ENCODE assay signal across 8 cellular contexts in the genomic region with DNA sequence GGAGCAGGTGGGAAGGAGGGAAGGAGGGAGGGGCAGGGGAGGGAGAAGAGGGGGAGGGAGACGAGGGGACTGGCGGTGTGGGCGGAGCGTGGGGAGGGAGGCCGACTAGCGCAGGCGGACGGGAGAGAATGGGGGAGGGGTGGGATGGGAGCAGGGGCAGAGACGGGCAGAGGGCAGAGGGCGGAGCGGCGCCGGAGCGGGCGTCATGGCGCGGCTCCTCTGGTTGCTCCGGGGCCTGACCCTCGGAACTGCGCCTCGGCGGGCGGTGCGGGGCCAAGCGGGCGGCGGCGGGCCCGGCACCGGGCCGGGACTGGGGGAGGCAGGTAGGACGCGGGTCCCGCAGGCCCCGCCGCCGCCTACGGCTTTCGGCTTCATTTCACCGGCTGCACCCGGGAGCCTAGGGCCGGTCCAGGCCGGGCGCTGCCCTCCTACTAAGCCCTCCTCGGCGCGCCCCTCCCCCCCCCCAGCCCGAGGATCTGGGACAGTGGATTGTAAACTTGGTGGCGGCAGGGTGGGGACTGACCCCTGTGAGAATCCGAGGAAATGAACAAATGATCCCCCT. TPM values are rescaled to one million over a fixed set of nuclear protein-coding genes. Genes with fewer than 3 reads are reported as not detected.
A peak's percentile ranks its signal among the peaks of the same experiment; 100 is the strongest.
DNase-seq lines count a peak whose midpoint lies in the region; ATAC-seq and TF ChIP-seq lines count a peak whose summit lies in the region.

A gene (plus strand): TSS at position 176 of the 562 bp plus-strand sequence. CDS start 30 bp downstream, at position 206.

- H3K4me1 Mint-ChIP-seq in activated CD4-positive, alpha-beta T cell treated with anti-CD3 and anti-CD28 coated beads for 36 hours: peaks cover 39% of the 10 kb centered on the region

- peaks cover 3% of the 10 kb centered on the region for H3K27me3 ChIP-seq in AG04450 (ENCODE audit: control insufficient read depth, insufficient read depth, low read length)
- no peaks in the 10 kb centered on the region for H3K27me3 ChIP-seq in layer of hippocampus (ENCODE audit: control insufficient read depth, insufficient read depth, low read length)

- peak within 1 kb of the TSS; percentile 72 for H3K4me3 ChIP-seq in AG04450 (ENCODE audit: low read depth, low read length)

- H3K27ac Mint-ChIP-seq in activated CD4-positive, alpha-beta T cell treated with anti-CD3 and anti-CD28 coated beads for 36 hours: peak within 1 kb of the TSS; percentile 92

- peak within 1 kb of the TSS; percentile 95 for H3K4me3 Mint-ChIP-seq in activated CD4-positive, alpha-beta T cell treated with anti-CD3 and anti-CD28 coated beads for 36 hours

- peaks cover 9% of the 10 kb centered on the region for H3K9me3 Mint-ChIP-seq in activated CD4-positive, alpha-beta T cell treated with anti-CD3 and anti-CD28 coated beads for 36 hours (ENCODE audit: low read depth)

- intact Hi-C loops in activated CD4-positive, alpha-beta T cell treated with anti-CD3 and anti-CD28 coated beads for 36 hours (cut with DNase I, micrococcal nuclease): loop anchor here (1.0 to 10.0 kb wide), 11 partner anchors 344 to 1601 kb away; a partner anchor contains a TSS

- CTCF ChIA-PET in AG04450 (lab: Charles Lee): no interaction called here
- CTCF ChIA-PET in activated CD4-positive, alpha-beta T cell treated with anti-CD3 and anti-CD28 coated beads for 36 hours (lab: Charles Lee): no interaction called here

- no peak for TF ChIP-seq CTCF in AG04450 (IDR thresholded peaks at IDR 0.05; ENCODE audit: low read depth, low read length)

- H3K9me3 ChIP-seq in AG04450 (ENCODE audit: control insufficient read depth, insufficient read depth, low read length): no peaks in the 10 kb centered on the region

- H3K36me3 Mint-ChIP-seq in activated CD4-positive, alpha-beta T cell treated with anti-CD3 and anti-CD28 coated beads for 36 hours (ENCODE audit: low read depth): peaks cover 5% of the 10 kb centered on the region

- POLR2A ChIA-PET in AG04450 (lab: Yijun Ruan, JAX): no interaction called here
- POLR2A ChIA-PET in activated CD4-positive, alpha-beta T cell treated with anti-CD3 and anti-CD28 coated beads for 36 hours (lab: Charles Lee): no interaction called here

- ATAC-seq in GM18867 (IDR thresholded peaks at IDR 0.05; ENCODE audit: unreplicated experiment) (peak; percentile 80), HG03097 (IDR thresholded peaks at IDR 0.05; ENCODE audit: low FRiP score, unreplicated experiment) (peak; percentile 78)
- peak; percentile 58 for ATAC-seq in activated CD4-positive, alpha-beta T cell treated with anti-CD3 and anti-CD28 coated beads for 36 hours

- H3K27ac ChIP-seq in AG04450 (ENCODE audit: low read depth, low read length) (peak within 1 kb of the TSS; percentile 42), cingulate gyrus (ENCODE audit: low read depth, low read length) (peak within 1 kb of the TSS; percentile 76), layer of hippocampus (ENCODE audit: low read depth, low read length) (peak within 1 kb of the TSS; percentile 84)

- no peaks in the 10 kb centered on the region for H3K27me3 Mint-ChIP-seq in activated CD4-positive, alpha-beta T cell treated with anti-CD3 and anti-CD28 coated beads for 36 hours

- DNase-seq in AG04450 (ENCODE audit: low read depth, low spot score) (peak; percentile 78), NCI-H2227 (lab: John Stamatoyannopoulos, UW; ENCODE audit: unreplicated experiment) (peak; percentile 87)
- peak; percentile 84 for DNase-seq in activated CD4-positive, alpha-beta T cell treated with anti-CD3 and anti-CD28 coated beads for 36 hours
- peak; percentile 10 to 74 (median 46) for DNase-seq in stimulated activated CD4-positive, alpha-beta T cell treated with anti-CD3 and anti-CD28 coated beads, Interleukin-1b, Interleukin-23, amount 100 ng/mL, for 24 hours (ENCODE audit: low read depth in 4 of 4, low spot score in 1 of 4)

RNA-seq across cellular contexts. Expression of the gene that starts here (rescaled TPM):
- polyA plus RNA-seq in AG04450 (2011; rRNA removed): 56.5 and 63.0 TPM in 2 replicates
- polyA minus RNA-seq in AG04450 (2011; rRNA and poly(A)+ RNA removed): 20.8 and 23.7 TPM in 2 replicates
- 1 to 10 TPM; 8.2 to 9.0 TPM for total RNA-seq in activated CD4-positive, alpha-beta T cell treated with anti-CD3 and anti-CD28 coated beads for 36 hours

Comparison
In these comparisons a context has a peak if more than half of its experiments do, and no peak if none do; other contexts are left out.
1. Peak in every context shown above with its lines: DNase-seq, ATAC-seq, H3K4me3 ChIP-seq and H3K27ac ChIP-seq.